1 cellular context compared by ENCODE assay signal in the genomic region with DNA sequence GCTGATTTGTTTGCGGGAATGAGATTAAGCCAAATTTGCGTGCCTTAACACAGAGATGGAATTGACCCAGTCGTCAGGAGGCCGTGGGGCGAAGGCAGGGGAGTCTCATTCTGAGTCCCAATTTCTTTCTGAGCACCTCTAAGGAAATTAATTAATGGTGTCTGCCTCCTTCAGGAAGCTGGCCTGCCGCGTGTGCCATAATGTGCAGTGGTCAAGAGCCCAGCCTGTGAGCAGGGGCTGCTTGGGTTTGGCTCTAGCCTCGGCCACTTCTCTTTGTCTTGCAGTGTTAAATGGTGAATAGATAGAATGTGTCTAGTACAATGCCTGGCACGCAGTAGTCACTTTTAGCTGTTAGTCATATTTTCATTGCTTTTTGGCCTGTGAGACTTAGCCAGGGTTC.
TF ChIP-seq lines count a peak whose summit lies in the region.

No MANE protein-coding gene starts in this region.

TF ChIP-seq in GM23338, 12 proteins besides CTCF, POLR2A, EP300 and RAD21 (continued from another document):
- TF ChIP-seq, protein P1, sequence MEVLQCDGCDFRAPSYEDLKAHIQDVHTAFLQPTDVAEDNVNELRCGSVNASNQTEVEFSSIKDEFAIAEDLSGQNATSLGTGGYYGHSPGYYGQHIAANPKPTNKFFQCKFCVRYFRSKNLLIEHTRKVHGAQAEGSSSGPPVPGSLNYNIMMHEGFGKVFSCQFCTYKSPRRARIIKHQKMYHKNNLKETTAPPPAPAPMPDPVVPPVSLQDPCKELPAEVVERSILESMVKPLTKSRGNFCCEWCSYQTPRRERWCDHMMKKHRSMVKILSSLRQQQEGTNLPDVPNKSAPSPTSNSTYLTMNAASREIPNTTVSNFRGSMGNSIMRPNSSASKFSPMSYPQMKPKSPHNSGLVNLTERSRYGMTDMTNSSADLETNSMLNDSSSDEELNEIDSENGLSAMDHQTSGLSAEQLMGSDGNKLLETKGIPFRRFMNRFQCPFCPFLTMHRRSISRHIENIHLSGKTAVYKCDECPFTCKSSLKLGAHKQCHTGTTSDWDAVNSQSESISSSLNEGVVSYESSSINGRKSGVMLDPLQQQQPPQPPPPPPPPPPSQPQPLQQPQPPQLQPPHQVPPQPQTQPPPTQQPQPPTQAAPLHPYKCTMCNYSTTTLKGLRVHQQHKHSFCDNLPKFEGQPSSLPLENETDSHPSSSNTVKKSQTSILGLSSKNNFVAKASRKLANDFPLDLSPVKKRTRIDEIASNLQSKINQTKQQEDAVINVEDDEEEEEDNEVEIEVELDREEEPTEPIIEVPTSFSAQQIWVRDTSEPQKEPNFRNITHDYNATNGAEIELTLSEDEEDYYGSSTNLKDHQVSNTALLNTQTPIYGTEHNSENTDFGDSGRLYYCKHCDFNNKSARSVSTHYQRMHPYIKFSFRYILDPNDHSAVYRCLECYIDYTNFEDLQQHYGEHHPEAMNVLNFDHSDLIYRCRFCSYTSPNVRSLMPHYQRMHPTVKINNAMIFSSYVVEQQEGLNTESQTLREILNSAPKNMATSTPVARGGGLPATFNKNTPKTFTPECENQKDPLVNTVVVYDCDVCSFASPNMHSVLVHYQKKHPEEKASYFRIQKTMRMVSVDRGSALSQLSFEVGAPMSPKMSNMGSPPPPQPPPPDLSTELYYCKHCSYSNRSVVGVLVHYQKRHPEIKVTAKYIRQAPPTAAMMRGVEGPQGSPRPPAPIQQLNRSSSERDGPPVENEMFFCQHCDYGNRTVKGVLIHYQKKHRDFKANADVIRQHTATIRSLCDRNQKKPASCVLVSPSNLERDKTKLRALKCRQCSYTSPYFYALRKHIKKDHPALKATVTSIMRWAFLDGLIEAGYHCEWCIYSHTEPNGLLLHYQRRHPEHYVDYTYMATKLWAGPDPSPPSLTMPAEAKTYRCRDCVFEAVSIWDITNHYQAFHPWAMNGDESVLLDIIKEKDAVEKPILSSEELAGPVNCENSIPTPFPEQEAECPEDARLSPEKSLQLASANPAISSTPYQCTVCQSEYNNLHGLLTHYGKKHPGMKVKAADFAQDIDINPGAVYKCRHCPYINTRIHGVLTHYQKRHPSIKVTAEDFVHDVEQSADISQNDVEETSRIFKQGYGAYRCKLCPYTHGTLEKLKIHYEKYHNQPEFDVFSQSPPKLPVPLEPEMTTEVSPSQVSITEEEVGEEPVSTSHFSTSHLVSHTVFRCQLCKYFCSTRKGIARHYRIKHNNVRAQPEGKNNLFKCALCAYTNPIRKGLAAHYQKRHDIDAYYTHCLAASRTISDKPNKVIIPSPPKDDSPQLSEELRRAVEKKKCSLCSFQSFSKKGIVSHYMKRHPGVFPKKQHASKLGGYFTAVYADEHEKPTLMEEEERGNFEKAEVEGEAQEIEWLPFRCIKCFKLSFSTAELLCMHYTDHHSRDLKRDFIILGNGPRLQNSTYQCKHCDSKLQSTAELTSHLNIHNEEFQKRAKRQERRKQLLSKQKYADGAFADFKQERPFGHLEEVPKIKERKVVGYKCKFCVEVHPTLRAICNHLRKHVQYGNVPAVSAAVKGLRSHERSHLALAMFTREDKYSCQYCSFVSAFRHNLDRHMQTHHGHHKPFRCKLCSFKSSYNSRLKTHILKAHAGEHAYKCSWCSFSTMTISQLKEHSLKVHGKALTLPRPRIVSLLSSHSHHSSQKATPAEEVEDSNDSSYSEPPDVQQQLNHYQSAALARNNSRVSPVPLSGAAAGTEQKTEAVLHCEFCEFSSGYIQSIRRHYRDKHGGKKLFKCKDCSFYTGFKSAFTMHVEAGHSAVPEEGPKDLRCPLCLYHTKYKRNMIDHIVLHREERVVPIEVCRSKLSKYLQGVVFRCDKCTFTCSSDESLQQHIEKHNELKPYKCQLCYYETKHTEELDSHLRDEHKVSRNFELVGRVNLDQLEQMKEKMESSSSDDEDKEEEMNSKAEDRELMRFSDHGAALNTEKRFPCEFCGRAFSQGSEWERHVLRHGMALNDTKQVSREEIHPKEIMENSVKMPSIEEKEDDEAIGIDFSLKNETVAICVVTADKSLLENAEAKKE (CRISPR knock-in tag; IDR thresholded peaks at IDR 0.05): no peak
- TF ChIP-seq, protein P2, sequence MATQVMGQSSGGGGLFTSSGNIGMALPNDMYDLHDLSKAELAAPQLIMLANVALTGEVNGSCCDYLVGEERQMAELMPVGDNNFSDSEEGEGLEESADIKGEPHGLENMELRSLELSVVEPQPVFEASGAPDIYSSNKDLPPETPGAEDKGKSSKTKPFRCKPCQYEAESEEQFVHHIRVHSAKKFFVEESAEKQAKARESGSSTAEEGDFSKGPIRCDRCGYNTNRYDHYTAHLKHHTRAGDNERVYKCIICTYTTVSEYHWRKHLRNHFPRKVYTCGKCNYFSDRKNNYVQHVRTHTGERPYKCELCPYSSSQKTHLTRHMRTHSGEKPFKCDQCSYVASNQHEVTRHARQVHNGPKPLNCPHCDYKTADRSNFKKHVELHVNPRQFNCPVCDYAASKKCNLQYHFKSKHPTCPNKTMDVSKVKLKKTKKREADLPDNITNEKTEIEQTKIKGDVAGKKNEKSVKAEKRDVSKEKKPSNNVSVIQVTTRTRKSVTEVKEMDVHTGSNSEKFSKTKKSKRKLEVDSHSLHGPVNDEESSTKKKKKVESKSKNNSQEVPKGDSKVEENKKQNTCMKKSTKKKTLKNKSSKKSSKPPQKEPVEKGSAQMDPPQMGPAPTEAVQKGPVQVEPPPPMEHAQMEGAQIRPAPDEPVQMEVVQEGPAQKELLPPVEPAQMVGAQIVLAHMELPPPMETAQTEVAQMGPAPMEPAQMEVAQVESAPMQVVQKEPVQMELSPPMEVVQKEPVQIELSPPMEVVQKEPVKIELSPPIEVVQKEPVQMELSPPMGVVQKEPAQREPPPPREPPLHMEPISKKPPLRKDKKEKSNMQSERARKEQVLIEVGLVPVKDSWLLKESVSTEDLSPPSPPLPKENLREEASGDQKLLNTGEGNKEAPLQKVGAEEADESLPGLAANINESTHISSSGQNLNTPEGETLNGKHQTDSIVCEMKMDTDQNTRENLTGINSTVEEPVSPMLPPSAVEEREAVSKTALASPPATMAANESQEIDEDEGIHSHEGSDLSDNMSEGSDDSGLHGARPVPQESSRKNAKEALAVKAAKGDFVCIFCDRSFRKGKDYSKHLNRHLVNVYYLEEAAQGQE (IDR thresholded peaks at IDR 0.05; ENCODE audit: unreplicated experiment): no peak
